ENCODE assay signal across 1 cellular context in the genomic region with DNA sequence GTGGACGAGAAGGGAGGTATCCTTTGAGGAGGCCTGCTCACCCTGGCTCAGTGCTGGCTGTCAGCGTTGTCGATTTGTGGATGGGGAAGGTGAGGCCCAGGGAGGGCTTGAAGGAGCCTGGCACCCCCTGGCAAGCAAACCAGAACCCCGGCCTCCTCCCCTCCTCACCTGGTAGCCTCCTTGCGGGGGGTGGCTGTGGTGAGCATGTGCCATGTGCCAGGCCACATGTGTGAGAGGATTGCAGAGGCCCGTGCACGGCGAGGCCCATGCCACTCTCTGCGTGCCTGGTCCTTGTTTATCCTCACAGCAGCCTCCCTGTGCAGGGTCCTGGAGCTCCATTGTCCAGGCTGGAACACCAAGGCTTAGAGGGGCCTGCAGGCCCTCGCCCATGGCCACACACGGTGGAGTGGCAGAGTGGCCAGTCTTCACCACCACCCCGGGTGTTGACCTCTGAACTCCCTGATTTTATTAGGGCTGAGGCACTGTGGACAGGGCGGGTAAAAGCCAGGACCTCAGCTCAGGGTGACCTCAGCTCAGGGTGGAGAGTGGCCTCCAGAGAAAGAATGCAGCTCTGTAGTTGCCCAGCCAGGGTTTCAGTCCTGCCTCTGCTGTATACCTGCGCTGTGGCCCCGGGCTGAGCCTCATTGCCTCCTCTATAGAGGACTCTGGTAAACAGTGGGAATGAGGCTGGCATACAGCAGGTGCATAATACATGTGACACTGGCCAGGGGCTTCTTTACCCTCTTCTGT.
TF ChIP-seq lines count a peak whose summit lies in the region.

No MANE protein-coding gene starts in this region.

TF ChIP-seq in IMR-90, 13 proteins besides CTCF, POLR2A, EP300 and RAD21 (continued from another document):
- TF ChIP-seq SMC3 (IDR thresholded peaks at IDR 0.05; ENCODE audit: low read depth, low read length) (no peak), CEBPB (IDR thresholded peaks at IDR 0.05; ENCODE audit: low read depth, low read length) (no peak), MAZ (IDR thresholded peaks at IDR 0.05; ENCODE audit: borderline replicate concordance, low read depth, low read length) (no peak), MAFK (IDR thresholded peaks at IDR 0.05; ENCODE audit: low read depth, low read length) (no peak), RFX5 (IDR thresholded peaks at IDR 0.05; ENCODE audit: low read depth, low read length) (no peak)
- TF ChIP-seq, protein P1, sequence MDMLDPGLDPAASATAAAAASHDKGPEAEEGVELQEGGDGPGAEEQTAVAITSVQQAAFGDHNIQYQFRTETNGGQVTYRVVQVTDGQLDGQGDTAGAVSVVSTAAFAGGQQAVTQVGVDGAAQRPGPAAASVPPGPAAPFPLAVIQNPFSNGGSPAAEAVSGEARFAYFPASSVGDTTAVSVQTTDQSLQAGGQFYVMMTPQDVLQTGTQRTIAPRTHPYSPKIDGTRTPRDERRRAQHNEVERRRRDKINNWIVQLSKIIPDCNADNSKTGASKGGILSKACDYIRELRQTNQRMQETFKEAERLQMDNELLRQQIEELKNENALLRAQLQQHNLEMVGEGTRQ (IDR thresholded peaks at IDR 0.05; ENCODE audit: low read depth, low read length) = no peak
- TF ChIP-seq, protein P2, sequence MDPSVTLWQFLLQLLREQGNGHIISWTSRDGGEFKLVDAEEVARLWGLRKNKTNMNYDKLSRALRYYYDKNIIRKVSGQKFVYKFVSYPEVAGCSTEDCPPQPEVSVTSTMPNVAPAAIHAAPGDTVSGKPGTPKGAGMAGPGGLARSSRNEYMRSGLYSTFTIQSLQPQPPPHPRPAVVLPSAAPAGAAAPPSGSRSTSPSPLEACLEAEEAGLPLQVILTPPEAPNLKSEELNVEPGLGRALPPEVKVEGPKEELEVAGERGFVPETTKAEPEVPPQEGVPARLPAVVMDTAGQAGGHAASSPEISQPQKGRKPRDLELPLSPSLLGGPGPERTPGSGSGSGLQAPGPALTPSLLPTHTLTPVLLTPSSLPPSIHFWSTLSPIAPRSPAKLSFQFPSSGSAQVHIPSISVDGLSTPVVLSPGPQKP (IDR thresholded peaks at IDR 0.05; ENCODE audit: borderline replicate concordance, low read depth, low read length) = no peak
